ENCODE assay signal across 7 cellular contexts in genomic region chr2:38187416-38188127, GRCh38.
DNase-seq lines count a peak whose midpoint lies in the region; ATAC-seq and TF ChIP-seq lines count a peak whose summit lies in the region.

No MANE protein-coding gene starts in this region.

- H3K4me3 ChIP-seq in epithelial cell of esophagus (ENCODE audit: low read length): no peak overlapping the region
- no peak overlapping the region for H3K4me3 ChIP-seq in lower lobe of right lung
- H3K4me3 ChIP-seq in transverse colon: no peak overlapping the region

- no peaks in the 10 kb centered on the region for H3K9me3 ChIP-seq in lower lobe of right lung
- H3K9me3 ChIP-seq in transverse colon: no peaks in the 10 kb centered on the region

- TF ChIP-seq EP300 in transverse colon (IDR thresholded peaks at IDR 0.05; ENCODE audit: low read depth): no peak

- WGBS in transverse colon (ENCODE audit: low coverage in 1 of 2), 2 donors: 65 to 76% methylated on average over 4 to 5 of the region's 5 CpGs

- TF ChIP-seq CTCF in epithelial cell of esophagus (IDR thresholded peaks at IDR 0.05; ENCODE audit: insufficient read depth, low read depth, low read length, missing control alignments) (no peak), lower lobe of right lung (IDR thresholded peaks at IDR 0.05) (no peak), transverse colon (IDR thresholded peaks at IDR 0.05) (no peak)

- no peak for TF ChIP-seq POLR2A in transverse colon (IDR thresholded peaks at IDR 0.05)

- ATAC-seq in lower lobe of right lung: peak; percentile 82 to 93

- in situ Hi-C loops in transverse colon (cut with MboI; ENCODE audit: low pct_ligation_motif_present in 1 of 4, low pct_unique_long_range_greater_than_20kb in 1 of 4, low sequenced_read_pairs in 3 of 4): no loop called here

- H3K27me3 ChIP-seq in lower lobe of right lung (ENCODE audit: low read depth) (no peaks in the 10 kb centered on the region), transverse colon (no peaks in the 10 kb centered on the region)

- intact Hi-C loops in lower lobe of right lung (cut with DNase I) (no loop called here), transverse colon (cut with DNase I; ENCODE audit: low total_unique reads) (no loop called here)

- H3K4me1 ChIP-seq in lower lobe of right lung (peaks cover 8% of the 10 kb centered on the region), transverse colon (peaks cover 0 to 27% (median 4%) of the 10 kb centered on the region in 4 donors)

- H3K27ac ChIP-seq in lower lobe of right lung (peak overlapping the region; percentile 47), transverse colon (peak overlapping the region; percentile 59 to 83 (median 65))

- DNase-seq in NCI-H69 (lab: John Stamatoyannopoulos, UW) (peak; percentile 8), epithelial cell of esophagus (ENCODE audit: low read depth) (peak; percentile 95), lower lobe of right lung (peak; percentile 67), transverse colon (peak; percentile 52), NCI-H2196 (lab: John Stamatoyannopoulos, UW; ENCODE audit: unreplicated experiment) (no peak), superior temporal gyrus (ENCODE audit: extremely low spot score) (no peak)
- DNase-seq in activated CD4-positive, CD25-positive, alpha-beta regulatory T cell (lab: John Stamatoyannopoulos, UW): no peak

- H3K36me3 ChIP-seq in lower lobe of right lung (no peaks in the 10 kb centered on the region), transverse colon (no peaks in the 10 kb centered on the region)

Comparison
In these comparisons a context has a peak if more than half of its experiments do, and no peak if none do; other contexts are left out.
1. DNase-seq: peak in NCI-H69 (single experiment), epithelial cell of esophagus (single experiment), lower lobe of right lung (single experiment) and transverse colon (single experiment); none in activated CD4-positive, CD25-positive, alpha-beta regulatory T cell (0 of 4), NCI-H2196 (single experiment) and superior temporal gyrus (single experiment).